Comparison of ENCODE assay signal across 31 cellular contexts in genomic region chr10:101076630-101077029, GRCh38. TPM values are rescaled to one million over a fixed set of nuclear protein-coding genes. Genes with fewer than 3 reads are reported as not detected.
"Had no signal": no experiment of that assay in that cellular context is flagged by ENCODE, and none has a peak within 500 bp of the region (broad histone marks: within the 10 kb centered on the region; RNA-seq: fewer than 3 reads in every experiment).

No MANE protein-coding gene starts in this region.

- H3K9me3 ChIP-seq: stomach, suprapubic skin, testis, thoracic aorta, thyroid gland, tibial artery, tibial nerve, transverse colon, upper lobe of left lung, upper lobe of right lung, uterus, vagina had no signal

- H3K27ac Mint-ChIP-seq: stimulated activated effector memory CD8-positive, alpha-beta T cell treated with anti-CD3 and anti-CD28 coated beads, Interleukin-12 subunit alpha, Interleukin-12 subunit beta, amount 100 ng/mL, for 72 hours; stimulated activated memory B cell treated with anti-CD40 and anti-IgM and Interleukin-4, amounts not matched to agents 10 μg/mL and 1 μg/mL and 100 μg/mL, for 72 hours; stimulated activated naive CD8-positive, alpha-beta T cell treated with anti-CD3 and anti-CD28 coated beads, Interleukin-15, amount 100 ng/mL, for 72 hours; stimulated activated naive CD8-positive, alpha-beta T cell treated with anti-CD3 and anti-CD28 coated beads, Interleukin-15, Interleukin-2, amounts not matched to agents 100 ng/mL and 50 ng/mL, for 24 hours; type B pancreatic cell had no signal

- H3K27ac ChIP-seq: stomach, suprapubic skin, testis, thoracic aorta, thyroid gland, tibial artery, tibial nerve, transverse colon, upper lobe of left lung, upper lobe of right lung, uterus, vagina had no signal

- H3K4me3 Mint-ChIP-seq: stimulated activated effector memory CD8-positive, alpha-beta T cell treated with anti-CD3 and anti-CD28 coated beads, Interleukin-12 subunit alpha, Interleukin-12 subunit beta, amount 100 ng/mL, for 72 hours; stimulated activated memory B cell treated with anti-CD40 and anti-IgM and Interleukin-4, amounts not matched to agents 10 μg/mL and 1 μg/mL and 100 μg/mL, for 72 hours; stimulated activated naive CD8-positive, alpha-beta T cell treated with anti-CD3 and anti-CD28 coated beads, Interleukin-15, amount 100 ng/mL, for 72 hours; stimulated activated naive CD8-positive, alpha-beta T cell treated with anti-CD3 and anti-CD28 coated beads, Interleukin-15, Interleukin-2, amounts not matched to agents 100 ng/mL and 50 ng/mL, for 24 hours; type B pancreatic cell had no signal

- H3K4me3 ChIP-seq: stomach, suprapubic skin, testis, thoracic aorta, thyroid gland, tibial artery, tibial nerve, transverse colon, upper lobe of left lung, upper lobe of right lung, uterus, vagina had no signal

- H3K36me3 ChIP-seq: stomach, suprapubic skin, thoracic aorta, thyroid gland, tibial artery, tibial nerve, transverse colon, upper lobe of left lung, upper lobe of right lung, uterus, vagina had no signal

- ATAC-seq: stimulated activated memory B cell treated with anti-CD40 and anti-IgM and Interleukin-4, amounts not matched to agents 10 μg/mL and 1 μg/mL and 100 μg/mL, for 72 hours; stimulated activated naive CD8-positive, alpha-beta T cell treated with anti-CD3 and anti-CD28 coated beads, Interleukin-15, amount 100 ng/mL, for 72 hours; stimulated activated naive CD8-positive, alpha-beta T cell treated with anti-CD3 and anti-CD28 coated beads, Interleukin-15, Interleukin-2, amounts not matched to agents 100 U/mL and 50 U/mL, for 24 hours; upper lobe of right lung had no signal

- DNase-seq: stimulated activated CD4-positive, alpha-beta T cell treated with anti-CD3 and anti-CD28 coated beads, Interleukin-2, amount 100 ng/mL, for 48 hours; stimulated activated CD4-positive, alpha-beta T cell treated with anti-CD3 and anti-CD28 coated beads, Interleukin-4, amount 100 ng/mL, for 1 hour; stimulated activated CD4-positive, alpha-beta T cell treated with anti-CD3 and anti-CD28 coated beads, Interleukin-4, amount 100 ng/mL, for 24 hours; stimulated activated CD4-positive, alpha-beta T cell treated with anti-CD3 and anti-CD28 coated beads, Interleukin-4, amount 100 ng/mL, for 4 hours; stimulated activated CD8-positive, alpha-beta memory T cell treated with anti-CD3 and anti-CD28 coated beads, Interleukin-4, amount 100 ng/mL, for 48 hours; stimulated activated naive CD4-positive, alpha-beta T cell; stimulated activated naive CD4-positive, alpha-beta T cell treated with Interleukin-2 at 50 U/mL for 16 hours; stimulated activated naive CD8-positive, alpha-beta T cell treated with anti-CD3 and anti-CD28 coated beads, Interleukin-15, amount 100 ng/mL, for 72 hours; stimulated activated naive CD8-positive, alpha-beta T cell treated with anti-CD3 and anti-CD28 coated beads, Interleukin-15, Interleukin-2, amounts not matched to agents 100 U/mL and 50 U/mL, for 24 hours; stomach; substantia nigra; testis; thyroid gland; tibial artery; transverse colon; trophoblast cell; upper lobe of left lung; upper lobe of right lung; uterus had no signal

- H3K4me1 ChIP-seq: suprapubic skin, testis, thyroid gland, tibial artery, tibial nerve, transverse colon, uterus, vagina had no signal

- H3K27me3 ChIP-seq: testis, thyroid gland, vagina had no signal

- H3K36me3 Mint-ChIP-seq: stimulated activated memory B cell treated with anti-CD40 and anti-IgM and Interleukin-4, amounts not matched to agents 10 μg/mL and 1 μg/mL and 100 μg/mL, for 72 hours; type B pancreatic cell had no signal

- H3K9me3 Mint-ChIP-seq: stimulated activated memory B cell treated with anti-CD40 and anti-IgM and Interleukin-4, amounts not matched to agents 10 μg/mL and 1 μg/mL and 100 μg/mL, for 72 hours; stimulated activated naive CD8-positive, alpha-beta T cell treated with anti-CD3 and anti-CD28 coated beads, Interleukin-15, amount 100 ng/mL, for 72 hours; stimulated activated naive CD8-positive, alpha-beta T cell treated with anti-CD3 and anti-CD28 coated beads, Interleukin-15, Interleukin-2, amounts not matched to agents 100 ng/mL and 50 ng/mL, for 24 hours; type B pancreatic cell had no signal

RNA-seq across cellular contexts. Expression of gene TLX1, which starts 54.5 kb away (rescaled TPM):
- total RNA-seq: subcutaneous adipose tissue, suprapubic skin, temporal lobe, thoracic aorta, thyroid gland, tibial nerve, upper lobe of left lung, upper lobe of right lung, ureter, urinary bladder, uterus, vagina had no signal
- polyA plus RNA-seq: stomach, urinary bladder had no signal
